In the genomic region with DNA sequence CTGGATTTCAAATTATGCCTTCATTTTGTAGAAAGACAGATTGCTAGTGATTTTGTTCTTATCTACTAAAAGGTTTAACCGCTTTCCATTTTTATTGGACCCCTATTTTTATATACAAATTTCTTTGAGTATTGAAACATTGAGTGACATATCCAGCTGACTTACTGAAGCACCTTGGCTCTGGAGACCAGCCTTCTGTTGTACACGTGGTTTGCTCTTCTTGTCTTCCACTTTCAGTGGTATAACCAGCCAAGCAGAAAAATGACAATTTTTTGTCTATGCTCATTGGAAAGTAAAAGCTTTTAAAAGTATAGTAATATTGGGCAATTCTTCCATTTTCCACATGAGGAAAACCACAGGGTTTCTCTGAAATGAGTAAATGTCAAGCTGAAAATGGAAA, we compare ENCODE assay signal across 16 cellular contexts. TPM values are rescaled to one million over a fixed set of nuclear protein-coding genes. Genes with fewer than 3 reads are reported as not detected.
A peak's percentile ranks its signal among the peaks of the same experiment; 100 is the strongest.
DNase-seq lines count a peak whose midpoint lies in the region; ATAC-seq lines count a peak whose summit lies in the region.
"Had no signal": no experiment of that assay in that cellular context is flagged by ENCODE, and none has a peak within 500 bp of the region (broad histone marks: within the 10 kb centered on the region; RNA-seq: fewer than 3 reads in every experiment).

No MANE protein-coding gene starts in this region.

- H3K9me3 ChIP-seq in CD8-positive, alpha-beta memory T cell (ENCODE audit: low read length) = no peaks in the 10 kb centered on the region

- H3K4me1 Mint-ChIP-seq in activated CD4-positive, alpha-beta T cell treated with anti-CD3 and anti-CD28 coated beads, Interleukin-2, amount 10 ng/mL, durations not matched to agents 7 days and 5 days = no peaks in the 10 kb centered on the region
- H3K4me1 Mint-ChIP-seq in CD8-positive, alpha-beta memory T cell = no peaks in the 10 kb centered on the region
- H3K4me1 Mint-ChIP-seq: naive B cell had no signal

- ATAC-seq in GM18498 (IDR thresholded peaks at IDR 0.05; ENCODE audit: unreplicated experiment) = peak; percentile 98
- ATAC-seq in GM19455 (IDR thresholded peaks at IDR 0.05; ENCODE audit: unreplicated experiment) = peak; percentile 80
- peak; percentile 84 for ATAC-seq in HG02798 (IDR thresholded peaks at IDR 0.05; ENCODE audit: poor library complexity, unreplicated experiment)
- ATAC-seq in HG03432 (IDR thresholded peaks at IDR 0.05; ENCODE audit: unreplicated experiment) = peak; percentile 94
- ATAC-seq: Panc1 had no signal

- H3K36me3 ChIP-seq in CD8-positive, alpha-beta memory T cell (ENCODE audit: insufficient read depth, low read length) = no peaks in the 10 kb centered on the region

- no peak overlapping the region for H3K4me3 ChIP-seq in CD8-positive, alpha-beta memory T cell (ENCODE audit: low read length)
- H3K4me3 ChIP-seq: dorsolateral prefrontal cortex, skin epidermis had no signal

- no peaks in the 10 kb centered on the region for H3K9me3 Mint-ChIP-seq in activated CD4-positive, alpha-beta T cell treated with anti-CD3 and anti-CD28 coated beads, Interleukin-2, amount 10 ng/mL, durations not matched to agents 7 days and 5 days
- H3K9me3 Mint-ChIP-seq in CD8-positive, alpha-beta memory T cell = no peaks in the 10 kb centered on the region
- H3K9me3 Mint-ChIP-seq: naive B cell, type B pancreatic cell had no signal

- POLR2A ChIA-PET in activated CD4-positive, alpha-beta T cell treated with anti-CD3 and anti-CD28 coated beads, Interleukin-2, amount 10 ng/mL, durations not matched to agents 7 days and 5 days (lab: Charles Lee) = no interaction called here
- POLR2A ChIA-PET in CD8-positive, alpha-beta memory T cell (lab: Charles Lee) = no interaction called here

- H3K27me3 ChIP-seq in CD8-positive, alpha-beta memory T cell (ENCODE audit: insufficient read depth, low read length, poor library complexity, severe bottlenecking) = no peaks in the 10 kb centered on the region

- H3K4me3 Mint-ChIP-seq in activated CD4-positive, alpha-beta T cell treated with anti-CD3 and anti-CD28 coated beads, Interleukin-2, amount 10 ng/mL, durations not matched to agents 7 days and 5 days = no peak overlapping the region
- no peak overlapping the region for H3K4me3 Mint-ChIP-seq in CD8-positive, alpha-beta memory T cell
- H3K4me3 Mint-ChIP-seq: naive B cell, type B pancreatic cell had no signal

- H3K36me3 Mint-ChIP-seq in activated CD4-positive, alpha-beta T cell treated with anti-CD3 and anti-CD28 coated beads, Interleukin-2, amount 10 ng/mL, durations not matched to agents 7 days and 5 days (ENCODE audit: low read depth) = no peaks in the 10 kb centered on the region
- no peaks in the 10 kb centered on the region for H3K36me3 Mint-ChIP-seq in CD8-positive, alpha-beta memory T cell
- H3K36me3 Mint-ChIP-seq: naive B cell, type B pancreatic cell had no signal

- H3K27ac Mint-ChIP-seq in activated CD4-positive, alpha-beta T cell treated with anti-CD3 and anti-CD28 coated beads, Interleukin-2, amount 10 ng/mL, durations not matched to agents 7 days and 5 days = no peak overlapping the region
- H3K27ac Mint-ChIP-seq in CD8-positive, alpha-beta memory T cell = no peak overlapping the region
- H3K27ac Mint-ChIP-seq: type B pancreatic cell had no signal

- H3K27me3 Mint-ChIP-seq in activated CD4-positive, alpha-beta T cell treated with anti-CD3 and anti-CD28 coated beads, Interleukin-2, amount 10 ng/mL, durations not matched to agents 7 days and 5 days = peaks cover 6% of the 10 kb centered on the region
- H3K27me3 Mint-ChIP-seq in CD8-positive, alpha-beta memory T cell = peaks cover 5 to 12% of the 10 kb centered on the region in 2 donors
- H3K27me3 Mint-ChIP-seq: type B pancreatic cell had no signal

- CTCF ChIA-PET in activated CD4-positive, alpha-beta T cell treated with anti-CD3 and anti-CD28 coated beads, Interleukin-2, amount 10 ng/mL, durations not matched to agents 7 days and 5 days (lab: Charles Lee) = no interaction called here
- CTCF ChIA-PET in CD8-positive, alpha-beta memory T cell (lab: Charles Lee) = no interaction called here

- H3K27ac ChIP-seq in CD8-positive, alpha-beta memory T cell (ENCODE audit: low read depth, low read length) = no peak overlapping the region
- H3K27ac ChIP-seq: dorsolateral prefrontal cortex, skin epidermis had no signal

- H3K4me1 ChIP-seq in CD8-positive, alpha-beta memory T cell (ENCODE audit: insufficient read depth, low read length) = no peaks in the 10 kb centered on the region

- DNase-seq in NCI-H1105 treated with DMSO at 0.1 percent for 48 hours (lab: John Stamatoyannopoulos, UW) (no peak), AG20443 (ENCODE audit: low spot score) (no peak)
- no peak for DNase-seq in activated CD4-positive, alpha-beta T cell treated with anti-CD3 and anti-CD28 coated beads, Interleukin-2, amount 10 ng/mL, durations not matched to agents 7 days and 5 days
- DNase-seq in CD8-positive, alpha-beta memory T cell = no peak
- DNase-seq: activated CD8-positive, alpha-beta memory T cell treated with anti-CD3 and anti-CD28 coated beads, Interleukin-2, amount 50 U/mL, for 4 hours; dorsolateral prefrontal cortex; naive B cell; NCI-H187 treated with DMSO at 0.1 percent for 48 hours had no signal

RNA-seq across cellular contexts. Expression of a gene that starts 4.4 kb away (rescaled TPM):
- not detected for total RNA-seq in activated CD4-positive, alpha-beta T cell treated with anti-CD3 and anti-CD28 coated beads, Interleukin-2, amount 10 ng/mL, durations not matched to agents 7 days and 5 days
- total RNA-seq in CD8-positive, alpha-beta memory T cell = not detected
- polyA plus RNA-seq in CD8-positive, alpha-beta memory T cell = not detected
- total RNA-seq: dorsolateral prefrontal cortex had no signal
- polyA plus RNA-seq: keratinocyte had no signal
